In genomic region chr16:66810391-66810790, GRCh38 we compare ENCODE assay signal across 26 cellular contexts. TPM values are rescaled to one million over a fixed set of nuclear protein-coding genes. Genes with fewer than 3 reads are reported as not detected.
"Had no signal": no experiment of that assay in that cellular context is flagged by ENCODE, and none has a peak within 500 bp of the region (broad histone marks: within the 10 kb centered on the region; RNA-seq: fewer than 3 reads in every experiment).

No MANE protein-coding gene starts in this region.

- H3K27me3 Mint-ChIP-seq: naive thymus-derived CD8-positive, alpha-beta T cell had no signal

- H3K9me3 ChIP-seq: gastroesophageal sphincter, heart left ventricle, prostate gland, right atrium auricular region, tibial artery had no signal

- H3K27ac ChIP-seq: dorsolateral prefrontal cortex, gastroesophageal sphincter, heart left ventricle, prostate gland, right atrium auricular region, tibial artery had no signal

- DNase-seq: activated CD4-positive, alpha-beta T cell treated with anti-CD3 and anti-CD28 coated beads, Interleukin-2, amount 50 U/mL, for 4 hours; activated gamma-delta T cell treated with Interleukin-2 at 50 U/mL for 16 hours; amygdala; central memory CD4-positive, alpha-beta T cell; erythroblast; heart left ventricle; mesenchymal stem cell; naive thymus-derived CD8-positive, alpha-beta T cell; stimulated activated CD4-positive, alpha-beta T cell treated with anti-CD3 and anti-CD28 coated beads, Interleukin-2, amount 100 ng/mL, for 24 hours; stimulated activated naive CD8-positive, alpha-beta T cell treated with anti-CD3 and anti-CD28 coated beads, Interleukin-15, Interleukin-2, amounts not matched to agents 100 U/mL and 50 U/mL, for 24 hours; substantia nigra; T1000; tibial artery had no signal

- H3K27me3 ChIP-seq: dorsolateral prefrontal cortex, gastroesophageal sphincter, heart left ventricle, right atrium auricular region, tibial artery had no signal

- H3K9me3 Mint-ChIP-seq: activated naive CD4-positive, alpha-beta T cell treated with anti-CD3 and anti-CD28 coated beads, Interleukin-2, amount 50 U/mL, for 72 hours; activated T-helper 1 cell treated with anti-CD3 and anti-CD28 coated beads, Interleukin-12 subunit alpha, Interleukin-12 subunit beta, Interleukin-2, Interleukin-4 antibody, amounts not matched to agents 30 ng/mL and 10 ng/mL and 1 ng/mL, durations not matched to agents 14 hours and 24 hours and 36 hours; naive thymus-derived CD8-positive, alpha-beta T cell had no signal

- H3K27ac Mint-ChIP-seq: activated T-helper 1 cell treated with anti-CD3 and anti-CD28 coated beads, Interleukin-12 subunit alpha, Interleukin-12 subunit beta, Interleukin-2, Interleukin-4 antibody, amounts not matched to agents 30 ng/mL and 10 ng/mL and 1 ng/mL, durations not matched to agents 14 hours and 24 hours and 36 hours; naive thymus-derived CD8-positive, alpha-beta T cell had no signal

- ATAC-seq: activated CD4-positive, CD25-positive, alpha-beta regulatory T cell treated with anti-CD3 and anti-CD28 coated beads, Interleukin-2, amount 50 U/mL, for 24 hours; activated naive CD4-positive, alpha-beta T cell treated with anti-CD3 and anti-CD28 coated beads, Interleukin-2, amount 50 U/mL, for 72 hours; gastroesophageal sphincter; naive thymus-derived CD8-positive, alpha-beta T cell; stimulated activated naive CD8-positive, alpha-beta T cell treated with anti-CD3 and anti-CD28 coated beads, Interleukin-15, Interleukin-2, amounts not matched to agents 100 U/mL and 50 U/mL, for 24 hours had no signal

- H3K4me1 ChIP-seq: gastroesophageal sphincter, heart left ventricle, prostate gland, right atrium auricular region, tibial artery had no signal

- H3K4me3 ChIP-seq: dorsolateral prefrontal cortex, gastroesophageal sphincter, heart left ventricle, prostate gland, right atrium auricular region, tibial artery had no signal

- H3K4me3 Mint-ChIP-seq: activated T-helper 1 cell treated with anti-CD3 and anti-CD28 coated beads, Interleukin-12 subunit alpha, Interleukin-12 subunit beta, Interleukin-2, Interleukin-4 antibody, amounts not matched to agents 30 ng/mL and 10 ng/mL and 1 ng/mL, durations not matched to agents 14 hours and 24 hours and 36 hours; naive thymus-derived CD8-positive, alpha-beta T cell had no signal

RNA-seq across cellular contexts. Expression of gene TERB1, which starts 9.0 kb away (rescaled TPM):
- total RNA-seq: activated naive CD4-positive, alpha-beta T cell treated with anti-CD3 and anti-CD28 coated beads, Interleukin-2, amount 50 U/mL, for 72 hours; heart left ventricle; kidney epithelial cell; right atrium auricular region; skeletal muscle tissue; T-helper 1 cell treated with Interleukin-12 subunit alpha and Interleukin-12 subunit beta and Interleukin-4 antibody, amounts not matched to agents 30 ng/mL and 1 ng/mL, for 36 hours had no signal
- polyA plus RNA-seq: heart left ventricle; naive thymus-derived CD8-positive, alpha-beta T cell had no signal

RNA-seq across cellular contexts. Expression of gene CA7, which starts 33.8 kb away (rescaled TPM):
- total RNA-seq: activated CD8-positive, alpha-beta memory T cell treated with anti-CD3 and anti-CD28 coated beads for 36 hours; activated naive CD4-positive, alpha-beta T cell treated with anti-CD3 and anti-CD28 coated beads, Interleukin-2, amount 50 U/mL, for 72 hours; gastroesophageal sphincter; heart left ventricle; kidney epithelial cell; liver; naive thymus-derived CD8-positive, alpha-beta T cell; osteocyte; right atrium auricular region; skeletal muscle tissue; T-helper 1 cell treated with Interleukin-12 subunit alpha and Interleukin-12 subunit beta and Interleukin-4 antibody, amounts not matched to agents 30 ng/mL and 1 ng/mL, for 36 hours had no signal
- polyA plus RNA-seq: heart left ventricle; liver; naive thymus-derived CD8-positive, alpha-beta T cell had no signal
